In the genomic region with DNA sequence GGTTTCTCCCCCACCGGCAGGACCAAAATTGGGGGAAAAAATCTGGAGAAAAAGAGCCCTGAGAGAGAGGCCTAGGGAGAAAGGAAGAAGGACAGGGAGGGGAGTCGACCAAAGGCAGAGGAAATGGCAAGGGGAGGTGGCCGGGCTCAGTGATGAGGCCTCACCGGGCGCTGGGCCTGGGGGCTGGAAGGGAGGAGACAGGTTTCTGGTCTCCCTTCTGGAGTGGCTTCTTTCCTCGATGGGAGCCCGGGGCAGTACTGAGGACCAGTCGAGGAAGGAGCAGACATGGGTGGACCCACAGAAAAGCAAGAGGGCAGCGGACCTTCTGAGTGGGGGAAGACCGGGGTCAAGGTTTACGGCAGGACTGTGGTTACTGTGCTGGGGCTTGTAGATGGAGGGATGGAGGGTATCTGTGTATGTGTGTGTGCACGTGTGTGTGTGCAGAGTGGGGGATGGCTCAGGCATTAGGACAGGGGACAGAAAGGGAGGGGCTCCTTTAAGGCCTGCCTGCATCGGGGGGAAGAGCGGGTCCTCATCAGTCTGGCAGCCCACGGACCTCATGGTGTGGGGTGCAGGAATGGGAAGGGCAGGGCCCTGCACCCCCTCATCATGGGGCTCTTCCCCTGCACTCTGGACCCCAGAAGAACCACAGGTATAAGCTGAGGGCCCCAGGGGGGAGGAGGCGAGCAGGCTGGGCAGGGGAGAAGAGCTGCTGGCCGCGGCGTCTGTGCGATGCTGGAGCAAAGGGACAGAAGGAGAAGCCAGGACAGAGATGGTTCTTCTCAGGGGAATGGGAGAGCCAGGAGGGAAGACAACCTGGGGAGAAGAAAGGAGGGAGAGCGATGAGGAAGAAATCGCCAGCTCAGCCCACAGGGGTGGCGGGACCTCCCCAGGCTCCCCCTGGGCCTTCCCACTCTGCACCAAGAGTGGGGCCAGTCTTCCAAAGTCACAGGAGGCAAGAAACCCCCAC, we compare ENCODE assay signal across 19 cellular contexts. TPM values are rescaled to one million over a fixed set of nuclear protein-coding genes. Genes with fewer than 3 reads are reported as not detected.
A peak's percentile ranks its signal among the peaks of the same experiment; 100 is the strongest.
DNase-seq lines count a peak whose midpoint lies in the region; ATAC-seq and TF ChIP-seq lines count a peak whose summit lies in the region.
"Had no signal": no experiment of that assay in that cellular context is flagged by ENCODE, and none has a peak within 500 bp of the region (broad histone marks: within the 10 kb centered on the region; RNA-seq: fewer than 3 reads in every experiment).

No MANE protein-coding gene starts in this region.

- BruUV-seq in MCF 10A (replicated peaks; lab: Mats Ljungman, UMichigan) (no TSS peak), mammary epithelial cell (replicated peaks; lab: Mats Ljungman, UMichigan) (no TSS peak)

- H3K9ac ChIP-seq in mammary epithelial cell (ENCODE audit: insufficient read depth, low read length): no peak overlapping the region

- H3K36me3 ChIP-seq in mammary epithelial cell (ENCODE audit: insufficient read depth, low read length): peaks cover 39% of the 10 kb centered on the region

- H3K27ac Mint-ChIP-seq in MCF 10A (ENCODE audit: low read depth, unreplicated experiment) (peak overlapping the region; percentile 75), WTC11 (peak overlapping the region; percentile 84)
- peak overlapping the region; percentile 31 for H3K27ac Mint-ChIP-seq in stimulated activated naive B cell treated with anti-CD40 and anti-IgM and Interleukin-4, amounts not matched to agents 10 μg/mL and 1 μg/mL and 100 μg/mL, for 72 hours
- H3K27ac Mint-ChIP-seq: activated T-helper 17 cell treated with anti-CD3 and anti-CD28 coated beads, Interleukin-2, amount 50 U/mL, for 72 hours; CD4-positive, CD25-positive, alpha-beta regulatory T cell had no signal

- peaks cover 82% of the 10 kb centered on the region for H3K79me2 ChIP-seq in mammary epithelial cell (ENCODE audit: insufficient read depth, low read length)

- TF ChIP-seq CTCF in MCF 10A (IDR thresholded peaks at IDR 0.05; ENCODE audit: unreplicated experiment) (no peak), mammary epithelial cell (conservative IDR thresholded peaks at IDR 0.05 in 1 of 2, IDR thresholded peaks at IDR 0.05 in 1 of 2; ENCODE audit: extremely low read depth in 1 of 2, insufficient read depth in 1 of 2, low read depth in 1 of 2, low read length in 2 of 2) (no peak), WTC11 (IDR thresholded peaks at IDR 0.05) (no peak)

- CTCF ChIA-PET in MCF 10A (lab: Yijun Ruan, JAX) (interaction anchor here (0.5 to 4.8 kb wide), 4 partner anchors 10 to 127 kb away, joined by 3 to 38 read pairs (median 4); a partner anchor contains a TSS), mammary epithelial cell (lab: Charles Lee; ENCODE audit: low non-redundant PET) (no interaction called here), WTC11 (lab: Charles Lee) (interaction anchor here (0.6 to 4.7 kb wide), 8 partner anchors 10 to 49 kb away, joined by 3 to 39 read pairs (median 5); a partner anchor contains a TSS)

- no peaks in the 10 kb centered on the region for H3K27me3 Mint-ChIP-seq in MCF 10A (ENCODE audit: insufficient read depth, unreplicated experiment)
- no peaks in the 10 kb centered on the region for H3K27me3 Mint-ChIP-seq in WTC11 (ENCODE audit: low read depth)
- H3K27me3 Mint-ChIP-seq in stimulated activated naive B cell treated with anti-CD40 and anti-IgM and Interleukin-4, amounts not matched to agents 10 μg/mL and 1 μg/mL and 100 μg/mL, for 72 hours: peaks cover 7 to 11% of the 10 kb centered on the region in 2 donors
- H3K27me3 Mint-ChIP-seq: activated T-helper 17 cell treated with anti-CD3 and anti-CD28 coated beads, Interleukin-2, amount 50 U/mL, for 72 hours had no signal

- in situ Hi-C loops in mammary epithelial cell (cut with MboI; ENCODE audit: low sequenced_read_pairs in 2 of 2): loop anchor here in 1 of 2 donors (10.0 kb wide), 1 partner anchor 49 kb away; a partner anchor contains a TSS

- H4K20me1 ChIP-seq in mammary epithelial cell (ENCODE audit: insufficient read depth, low read length): peaks cover 2% of the 10 kb centered on the region

- no peaks in the 10 kb centered on the region for H3K9me3 ChIP-seq in mammary epithelial cell (replicated peaks; ENCODE audit: insufficient read depth, low read length)
- H3K9me3 ChIP-seq: upper lobe of left lung had no signal

- peak; percentile 14 for ATAC-seq in WTC11
- no peak for ATAC-seq in stimulated activated naive B cell treated with anti-CD40 and anti-IgM and Interleukin-4, amounts not matched to agents 10 μg/mL and 1 μg/mL and 100 μg/mL, for 72 hours (replicated peaks)
- no peak for ATAC-seq in esophagus mucosa
- ATAC-seq: activated T-helper 17 cell treated with anti-CD3 and anti-CD28 coated beads, Interleukin-2, amount 50 U/mL, for 72 hours had no signal

- no peak overlapping the region for H3K27ac ChIP-seq in mammary epithelial cell (ENCODE audit: insufficient read depth, low read depth, low read length)
- H3K27ac ChIP-seq: neutrophil, upper lobe of left lung had no signal

- H3K9me3 Mint-ChIP-seq in MCF 10A (ENCODE audit: unreplicated experiment): no peaks in the 10 kb centered on the region
- H3K9me3 Mint-ChIP-seq in WTC11: no peaks in the 10 kb centered on the region
- no peaks in the 10 kb centered on the region for H3K9me3 Mint-ChIP-seq in stimulated activated naive B cell treated with anti-CD40 and anti-IgM and Interleukin-4, amounts not matched to agents 10 μg/mL and 1 μg/mL and 100 μg/mL, for 72 hours
- H3K9me3 Mint-ChIP-seq: activated T-helper 17 cell treated with anti-CD3 and anti-CD28 coated beads, Interleukin-2, amount 50 U/mL, for 72 hours; CD4-positive, CD25-positive, alpha-beta regulatory T cell had no signal

- peaks cover 1% of the 10 kb centered on the region for H3K4me1 ChIP-seq in mammary epithelial cell (ENCODE audit: insufficient read depth, low read length)

- H3K4me1 Mint-ChIP-seq in MCF 10A (ENCODE audit: insufficient read depth, unreplicated experiment) (no peaks in the 10 kb centered on the region), WTC11 (peaks cover 8% of the 10 kb centered on the region)
- H3K4me1 Mint-ChIP-seq in stimulated activated naive B cell treated with anti-CD40 and anti-IgM and Interleukin-4, amounts not matched to agents 10 μg/mL and 1 μg/mL and 100 μg/mL, for 72 hours: peaks cover 0 to 7% of the 10 kb centered on the region in 2 donors

- no peak overlapping the region for H2AFZ ChIP-seq in mammary epithelial cell (ENCODE audit: low read depth, low read length)

- no peak overlapping the region for H3K4me3 ChIP-seq in mammary epithelial cell (replicated peaks in 1 of 3; ENCODE audit: insufficient read depth in 1 of 3, low read depth in 2 of 3, low read length in 3 of 3)
- H3K4me3 ChIP-seq: upper lobe of left lung had no signal

- no peak overlapping the region for H3K4me2 ChIP-seq in mammary epithelial cell (ENCODE audit: insufficient read depth, low read depth, low read length)

- 84% methylated on average over 16 of the region's 23 CpGs for WGBS in mammary epithelial cell (ENCODE audit: low coverage, missing lambda C conversion rate)

- intact Hi-C loops in MCF 10A (cut with micrococcal nuclease): no loop called here
- intact Hi-C loops in mammary epithelial cell (cut with micrococcal nuclease): no loop called here

- DNase-seq in MCF 10A (ENCODE audit: unreplicated experiment) (no peak), mammary epithelial cell (no peak), WTC11 (ENCODE audit: low spot score) (no peak), islet precursor cell (peak; percentile 55), GF-D8 (lab: John Stamatoyannopoulos, UW) (no peak)
- no peak for DNase-seq in stimulated activated naive B cell treated with anti-CD40 and anti-IgM and Interleukin-4, amounts not matched to agents 10 μg/mL and 1 μg/mL and 100 μg/mL, for 72 hours
- DNase-seq in NK-92 treated with Interleukin-12 subunit alpha and Interleukin-12 subunit beta, amount 100 ng/mL, for 24 hours (lab: John Stamatoyannopoulos, UW): no peak
- DNase-seq: amniotic stem cell; CD4-positive, CD25-positive, alpha-beta regulatory T cell; NCI-H1092 treated with DMSO at 0.1 percent for 48 hours; NCI-H2081; NCI-H524 treated with DMSO at 0.1 percent for 48 hours; SIG-M5; stimulated activated CD4-positive, alpha-beta T cell treated with anti-CD3 and anti-CD28 coated beads, Interleukin-15, amount 100 ng/mL, for 24 hours; stimulated activated naive CD4-positive, alpha-beta T cell had no signal

- dilution Hi-C loops in mammary epithelial cell (cut with HindIII; ENCODE audit: low sequenced_read_pairs): no loop called here

- no peaks in the 10 kb centered on the region for H3K27me3 ChIP-seq in mammary epithelial cell (ENCODE audit: insufficient read depth, low read length)
- H3K27me3 ChIP-seq: neutrophil, upper lobe of left lung had no signal

- H3K4me3 Mint-ChIP-seq in MCF 10A (ENCODE audit: unreplicated experiment) (no peak overlapping the region), WTC11 (no peak overlapping the region)
- no peak overlapping the region for H3K4me3 Mint-ChIP-seq in stimulated activated naive B cell treated with anti-CD40 and anti-IgM and Interleukin-4, amounts not matched to agents 10 μg/mL and 1 μg/mL and 100 μg/mL, for 72 hours
- H3K4me3 Mint-ChIP-seq: activated T-helper 17 cell treated with anti-CD3 and anti-CD28 coated beads, Interleukin-2, amount 50 U/mL, for 72 hours; CD4-positive, CD25-positive, alpha-beta regulatory T cell had no signal

- H3K36me3 Mint-ChIP-seq in MCF 10A (ENCODE audit: insufficient read depth, unreplicated experiment): peaks cover 100% of the 10 kb centered on the region
- H3K36me3 Mint-ChIP-seq in WTC11: peaks cover 53% of the 10 kb centered on the region
- peaks cover 16 to 20% of the 10 kb centered on the region in 2 donors for H3K36me3 Mint-ChIP-seq in stimulated activated naive B cell treated with anti-CD40 and anti-IgM and Interleukin-4, amounts not matched to agents 10 μg/mL and 1 μg/mL and 100 μg/mL, for 72 hours

- POLR2A ChIA-PET in MCF 10A (lab: Yijun Ruan, JAX): interaction anchor here (1.1 to 17.7 kb wide), 4 partner anchors 8 to 18 kb away, joined by 3 to 257 read pairs (median 4); a partner anchor contains a TSS
- POLR2A ChIA-PET in WTC11 (lab: Charles Lee): interaction anchor here (0.9 to 2.0 kb wide), 2 partner anchors 14 to 15 kb away, joined by 3 to 6 read pairs; a partner anchor contains a TSS

RNA-seq across cellular contexts. Expression of a gene that starts 15.1 kb away (rescaled TPM):
- total RNA-seq in MCF 10A (2022) (2,870 and 3,181 TPM in 2 replicates), mammary epithelial cell (1,000 to 10,000 TPM; 2,131 to 2,307 TPM), WTC11 (2021) (3,149 to 3,505 TPM (median 3,452 TPM) in 3 replicates), esophagus mucosa (3,286 TPM)
- polyA plus RNA-seq in mammary epithelial cell: 9,728 TPM
- 2,830 TPM for polyA minus RNA-seq in mammary epithelial cell

RNA-seq across cellular contexts. Expression of a gene that starts 21.5 kb away (rescaled TPM):
- 116 and 117 TPM in 2 replicates for total RNA-seq in MCF 10A (2022)
- 100 to 1,000 TPM in 1 of 2 donors, 10 to 100 TPM in 1; 92.5 to 109 TPM for total RNA-seq in mammary epithelial cell
- 45.7 TPM for polyA plus RNA-seq in mammary epithelial cell
- polyA minus RNA-seq in mammary epithelial cell: 341 TPM
- 147 to 181 TPM (median 162 TPM) in 3 replicates for total RNA-seq in WTC11 (2021)
- total RNA-seq in esophagus mucosa: 65.0 TPM

RNA-seq across cellular contexts. Expression of a gene that starts 49.5 kb away (rescaled TPM):
- total RNA-seq in MCF 10A (2022): 216 and 256 TPM in 2 replicates
- 100 to 1,000 TPM; 155 to 477 TPM for total RNA-seq in mammary epithelial cell
- polyA plus RNA-seq in mammary epithelial cell: 166 TPM
- polyA minus RNA-seq in mammary epithelial cell: 597 TPM
- total RNA-seq in WTC11 (2021): 96.6 to 132 TPM (median 99.2 TPM) in 3 replicates
- 23.6 TPM for total RNA-seq in esophagus mucosa

Comparison
In these comparisons a context has a peak if more than half of its experiments do, and no peak if none do; other contexts are left out.
1. H3K27ac Mint-ChIP-seq: peak in every context shown above with its lines; median percentile 84 in WTC11; 75 in MCF 10A; 31 in stimulated activated naive B cell treated with anti-CD40 and anti-IgM and Interleukin-4, amounts not matched to agents 10 μg/mL and 1 μg/mL and 100 μg/mL, for 72 hours.